9 cellular contexts compared by ENCODE assay signal in the genomic region with DNA sequence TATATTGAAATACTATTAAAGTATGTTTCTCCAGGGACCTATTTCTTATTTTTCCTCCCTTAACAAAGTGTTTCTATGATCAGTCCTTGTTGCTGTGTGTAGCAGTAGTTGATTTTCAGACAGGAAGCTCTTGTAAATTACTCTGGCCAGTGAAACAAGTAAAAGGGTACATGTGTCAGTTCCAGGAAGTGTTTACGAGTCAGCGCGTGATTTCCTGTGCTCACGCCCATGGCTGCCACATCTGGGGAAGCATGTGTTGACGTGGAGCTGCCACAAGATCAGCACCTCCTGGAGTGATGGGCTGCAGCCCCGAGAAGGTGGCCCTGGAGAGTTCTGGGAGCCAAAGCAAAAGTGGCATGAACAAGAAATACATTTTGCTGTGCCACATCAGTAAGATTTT. TPM values are rescaled to one million over a fixed set of nuclear protein-coding genes. Genes with fewer than 3 reads are reported as not detected.
DNase-seq lines count a peak whose midpoint lies in the region; ATAC-seq and TF ChIP-seq lines count a peak whose summit lies in the region.
"Had no signal": no experiment of that assay in that cellular context is flagged by ENCODE, and none has a peak within 500 bp of the region (broad histone marks: within the 10 kb centered on the region; RNA-seq: fewer than 3 reads in every experiment).

No MANE protein-coding gene starts in this region.

- peak overlapping the region in 1 of 2 donors; percentile 61 for H3K27ac ChIP-seq in left lung

- TF ChIP-seq CTCF in left lung (IDR thresholded peaks at IDR 0.05) = no peak

- H3K36me3 ChIP-seq in left lung (no peaks in the 10 kb centered on the region), HAP-1 (replicated peaks) (no peaks in the 10 kb centered on the region)

- H3K9me3 ChIP-seq in left lung (no peaks in the 10 kb centered on the region), HAP-1 (no peaks in the 10 kb centered on the region)

- ATAC-seq in GM19035 (IDR thresholded peaks at IDR 0.05; ENCODE audit: unreplicated experiment) (peak; percentile 75), left lung (peak; percentile 70)

- in situ Hi-C loops in HAP-1 (cut with MboI; ENCODE audit: low sequenced_read_pairs) = no loop called here

- intact Hi-C loops in left lung (cut with DNase I) = no loop called here

- peak; percentile 75 for DNase-seq in NK-92 treated with Interleukin-12 subunit alpha and Interleukin-12 subunit beta, amount 100 ng/mL, for 24 hours (lab: John Stamatoyannopoulos, UW)
- DNase-seq in activated T-helper 9 cell treated with anti-CD3 and anti-CD28 coated beads, Interleukin-2, amount 50 U/mL, for 16 hours (ENCODE audit: low read depth) = peak; percentile 47
- DNase-seq in left lung (peak in 1 of 2 donors; percentile 74), glomerular visceral epithelial cell (ENCODE audit: extremely low spot score) (no peak), HAP-1 (ENCODE audit: low spot score in 2 of 2) (no peak), SKM-1 (lab: John Stamatoyannopoulos, UW; ENCODE audit: unreplicated experiment) (no peak)
- peak; percentile 45 for DNase-seq in stimulated activated CD8-positive, alpha-beta memory T cell treated with anti-CD3 and anti-CD28 coated beads, Interleukin-7, amount 100 ng/mL, for 24 hours (ENCODE audit: low read depth)

- H3K4me3 ChIP-seq in left lung = no peak overlapping the region
- H3K4me3 ChIP-seq in HAP-1 = no peak overlapping the region

- H3K4me1 ChIP-seq in left lung = peaks cover 0 to 9% of the 10 kb centered on the region in 2 donors
- no peaks in the 10 kb centered on the region for H3K4me1 ChIP-seq in HAP-1

- H3K27me3 ChIP-seq in left lung = no peaks in the 10 kb centered on the region
- no peaks in the 10 kb centered on the region for H3K27me3 ChIP-seq in HAP-1 (ENCODE audit: low read depth)

RNA-seq across cellular contexts. Expression of gene GGTLC1, which starts 38.6 kb away (rescaled TPM):
- total RNA-seq in left lung = 10 to 100 TPM in 1 of 2 donors, 1 to 10 TPM in 1; 6.1 to 22.4 TPM
- total RNA-seq: epithelial cell of proximal tubule had no signal

Comparison
In these comparisons a context has a peak if more than half of its experiments do, and no peak if none do; other contexts are left out.
1. DNase-seq: peak in NK-92 treated with Interleukin-12 subunit alpha and Interleukin-12 subunit beta, amount 100 ng/mL, for 24 hours (single experiment), activated T-helper 9 cell treated with anti-CD3 and anti-CD28 coated beads, Interleukin-2, amount 50 U/mL, for 16 hours (single experiment) and stimulated activated CD8-positive, alpha-beta memory T cell treated with anti-CD3 and anti-CD28 coated beads, Interleukin-7, amount 100 ng/mL, for 24 hours (single experiment); none in glomerular visceral epithelial cell (single experiment), HAP-1 (0 of 2) and SKM-1 (single experiment).